ENCODE assay signal across 8 cellular contexts in the genomic region with DNA sequence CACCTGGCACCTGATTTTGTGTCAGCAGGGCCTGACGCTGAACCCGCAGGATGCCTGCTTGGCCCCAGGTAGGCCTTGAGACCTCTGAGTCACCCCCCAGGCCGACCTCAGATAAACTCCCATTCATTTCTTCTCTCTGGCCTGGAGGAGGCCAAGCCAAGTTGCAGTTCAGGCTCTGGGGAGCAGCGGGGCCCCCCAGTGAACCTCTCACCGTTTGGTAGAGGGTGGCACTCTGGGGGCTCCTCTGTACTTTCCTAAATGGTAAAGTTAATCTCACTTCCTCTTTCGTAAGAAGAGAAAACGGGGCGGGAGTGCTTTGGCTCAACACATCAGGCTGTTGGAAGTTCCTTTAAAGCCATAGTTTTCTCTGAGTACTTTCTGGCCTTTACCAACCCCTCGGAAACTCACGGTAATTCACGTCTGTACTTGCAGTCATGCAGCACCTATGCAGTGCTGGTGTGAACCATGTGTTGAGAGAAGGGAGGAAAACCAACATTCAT. TPM values are rescaled to one million over a fixed set of nuclear protein-coding genes. Genes with fewer than 3 reads are reported as not detected.
DNase-seq lines count a peak whose midpoint lies in the region; ATAC-seq and TF ChIP-seq lines count a peak whose summit lies in the region.

No MANE protein-coding gene starts in this region.

- H3K36me3 ChIP-seq in stomach smooth muscle (ENCODE audit: control insufficient read depth in 2 of 2, insufficient read depth in 2 of 2, low read length in 2 of 2) = peaks cover 0 to 2% of the 10 kb centered on the region in 2 donors

- peaks cover 46% of the 10 kb centered on the region for H3K4me1 ChIP-seq in stomach smooth muscle (ENCODE audit: control insufficient read depth, insufficient read depth, low read length)

- H3K9me3 ChIP-seq in stomach smooth muscle (ENCODE audit: control insufficient read depth in 2 of 2, low read length in 2 of 2) = no peaks in the 10 kb centered on the region

- H3K4me3 ChIP-seq in stomach smooth muscle (ENCODE audit: low read length in 2 of 2) = no peak overlapping the region

- TF ChIP-seq CTCF in WTC11 (IDR thresholded peaks at IDR 0.05) = no peak

- ATAC-seq in GM19397 (IDR thresholded peaks at IDR 0.05; ENCODE audit: unreplicated experiment) (peak; percentile 57), HG03342 (IDR thresholded peaks at IDR 0.05; ENCODE audit: unreplicated experiment) (peak; percentile 64), HG03460 (IDR thresholded peaks at IDR 0.05; ENCODE audit: unreplicated experiment) (no peak), WTC11 (no peak)
- ATAC-seq in activated CD4-positive, alpha-beta T cell treated with anti-CD3 and anti-CD28 coated beads for 36 hours = no peak

- H3K9ac ChIP-seq in stomach smooth muscle (ENCODE audit: low read length in 2 of 2) = no peak overlapping the region

- peaks cover 79% of the 10 kb centered on the region for H3K4me1 Mint-ChIP-seq in dendritic cell treated with granulocyte-macrophage colony-stimulating factor and Interleukin-4, amounts not matched to agents 40 ng/mL and 50 ng/mL, for 4 days (ENCODE audit: low read depth)
- H3K4me1 Mint-ChIP-seq in activated CD4-positive, alpha-beta T cell treated with anti-CD3 and anti-CD28 coated beads for 36 hours = no peaks in the 10 kb centered on the region
- peaks cover 52% of the 10 kb centered on the region for H3K4me1 Mint-ChIP-seq in WTC11

- POLR2A ChIA-PET in activated CD4-positive, alpha-beta T cell treated with anti-CD3 and anti-CD28 coated beads for 36 hours (lab: Charles Lee) = no interaction called here
- POLR2A ChIA-PET in WTC11 (lab: Charles Lee) = no interaction called here

- H3K4me3 Mint-ChIP-seq in dendritic cell treated with granulocyte-macrophage colony-stimulating factor and Interleukin-4, amounts not matched to agents 40 ng/mL and 50 ng/mL, for 4 days = peak overlapping the region; percentile 97
- H3K4me3 Mint-ChIP-seq in activated CD4-positive, alpha-beta T cell treated with anti-CD3 and anti-CD28 coated beads for 36 hours = no peak overlapping the region
- no peak overlapping the region for H3K4me3 Mint-ChIP-seq in WTC11

- H3K27me3 ChIP-seq in stomach smooth muscle (ENCODE audit: control insufficient read depth in 1 of 2, insufficient read depth in 2 of 2, low read length in 2 of 2) = no peaks in the 10 kb centered on the region

- CTCF ChIA-PET in activated CD4-positive, alpha-beta T cell treated with anti-CD3 and anti-CD28 coated beads for 36 hours (lab: Charles Lee) = no interaction called here
- CTCF ChIA-PET in WTC11 (lab: Charles Lee) = no interaction called here

- DNase-seq in activated CD4-positive, alpha-beta T cell treated with anti-CD3 and anti-CD28 coated beads for 36 hours = no peak
- no peak for DNase-seq in WTC11 (ENCODE audit: low spot score)
- no peak for DNase-seq in activated naive CD4-positive, alpha-beta T cell treated with Interleukin-2 at 50 U/mL for 16 hours

- intact Hi-C loops in dendritic cell treated with granulocyte-macrophage colony-stimulating factor and Interleukin-4, amounts not matched to agents 40 ng/mL and 50 ng/mL, for 4 days (cut with micrococcal nuclease) = loop anchor here (2.0 to 5.0 kb wide), 2 partner anchors 56 to 95 kb away; no protein-coding TSS in a partner anchor
- intact Hi-C loops in activated CD4-positive, alpha-beta T cell treated with anti-CD3 and anti-CD28 coated beads for 36 hours (cut with DNase I, micrococcal nuclease) = no loop called here

- H3K27ac ChIP-seq in stomach smooth muscle (ENCODE audit: low read length) = peak overlapping the region; percentile 49

- H3K27ac Mint-ChIP-seq in dendritic cell treated with granulocyte-macrophage colony-stimulating factor and Interleukin-4, amounts not matched to agents 40 ng/mL and 50 ng/mL, for 4 days = peak overlapping the region; percentile 98
- no peak overlapping the region for H3K27ac Mint-ChIP-seq in activated CD4-positive, alpha-beta T cell treated with anti-CD3 and anti-CD28 coated beads for 36 hours
- no peak overlapping the region for H3K27ac Mint-ChIP-seq in WTC11

- peaks cover 93% of the 10 kb centered on the region for H3K36me3 Mint-ChIP-seq in dendritic cell treated with granulocyte-macrophage colony-stimulating factor and Interleukin-4, amounts not matched to agents 40 ng/mL and 50 ng/mL, for 4 days (ENCODE audit: low read depth)
- no peaks in the 10 kb centered on the region for H3K36me3 Mint-ChIP-seq in activated CD4-positive, alpha-beta T cell treated with anti-CD3 and anti-CD28 coated beads for 36 hours (ENCODE audit: low read depth)
- no peaks in the 10 kb centered on the region for H3K36me3 Mint-ChIP-seq in WTC11

- H3K9me3 Mint-ChIP-seq in dendritic cell treated with granulocyte-macrophage colony-stimulating factor and Interleukin-4, amounts not matched to agents 40 ng/mL and 50 ng/mL, for 4 days = no peaks in the 10 kb centered on the region
- H3K9me3 Mint-ChIP-seq in activated CD4-positive, alpha-beta T cell treated with anti-CD3 and anti-CD28 coated beads for 36 hours (ENCODE audit: low read depth) = no peaks in the 10 kb centered on the region
- no peaks in the 10 kb centered on the region for H3K9me3 Mint-ChIP-seq in WTC11

- no peaks in the 10 kb centered on the region for H3K27me3 Mint-ChIP-seq in dendritic cell treated with granulocyte-macrophage colony-stimulating factor and Interleukin-4, amounts not matched to agents 40 ng/mL and 50 ng/mL, for 4 days
- H3K27me3 Mint-ChIP-seq in activated CD4-positive, alpha-beta T cell treated with anti-CD3 and anti-CD28 coated beads for 36 hours = peaks cover 39% of the 10 kb centered on the region
- H3K27me3 Mint-ChIP-seq in WTC11 (ENCODE audit: low read depth) = peaks cover 39% of the 10 kb centered on the region

TF ChIP-seq in WTC11, 78 proteins besides CTCF, POLR2A, EP300 and RAD21 (continues in another document):
- TF ChIP-seq ZNF416 (CRISPR knock-in tag; IDR thresholded peaks at IDR 0.05) (no peak), FOXP1 (CRISPR knock-in tag; IDR thresholded peaks at IDR 0.05; ENCODE audit: borderline replicate concordance) (no peak), NFATC4 (CRISPR knock-in tag; IDR thresholded peaks at IDR 0.05) (no peak)
- TF ChIP-seq, protein P1, sequence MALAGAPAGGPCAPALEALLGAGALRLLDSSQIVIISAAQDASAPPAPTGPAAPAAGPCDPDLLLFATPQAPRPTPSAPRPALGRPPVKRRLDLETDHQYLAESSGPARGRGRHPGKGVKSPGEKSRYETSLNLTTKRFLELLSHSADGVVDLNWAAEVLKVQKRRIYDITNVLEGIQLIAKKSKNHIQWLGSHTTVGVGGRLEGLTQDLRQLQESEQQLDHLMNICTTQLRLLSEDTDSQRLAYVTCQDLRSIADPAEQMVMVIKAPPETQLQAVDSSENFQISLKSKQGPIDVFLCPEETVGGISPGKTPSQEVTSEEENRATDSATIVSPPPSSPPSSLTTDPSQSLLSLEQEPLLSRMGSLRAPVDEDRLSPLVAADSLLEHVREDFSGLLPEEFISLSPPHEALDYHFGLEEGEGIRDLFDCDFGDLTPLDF (CRISPR knock-in tag; IDR thresholded peaks at IDR 0.05) = no peak
- TF ChIP-seq, protein P2, sequence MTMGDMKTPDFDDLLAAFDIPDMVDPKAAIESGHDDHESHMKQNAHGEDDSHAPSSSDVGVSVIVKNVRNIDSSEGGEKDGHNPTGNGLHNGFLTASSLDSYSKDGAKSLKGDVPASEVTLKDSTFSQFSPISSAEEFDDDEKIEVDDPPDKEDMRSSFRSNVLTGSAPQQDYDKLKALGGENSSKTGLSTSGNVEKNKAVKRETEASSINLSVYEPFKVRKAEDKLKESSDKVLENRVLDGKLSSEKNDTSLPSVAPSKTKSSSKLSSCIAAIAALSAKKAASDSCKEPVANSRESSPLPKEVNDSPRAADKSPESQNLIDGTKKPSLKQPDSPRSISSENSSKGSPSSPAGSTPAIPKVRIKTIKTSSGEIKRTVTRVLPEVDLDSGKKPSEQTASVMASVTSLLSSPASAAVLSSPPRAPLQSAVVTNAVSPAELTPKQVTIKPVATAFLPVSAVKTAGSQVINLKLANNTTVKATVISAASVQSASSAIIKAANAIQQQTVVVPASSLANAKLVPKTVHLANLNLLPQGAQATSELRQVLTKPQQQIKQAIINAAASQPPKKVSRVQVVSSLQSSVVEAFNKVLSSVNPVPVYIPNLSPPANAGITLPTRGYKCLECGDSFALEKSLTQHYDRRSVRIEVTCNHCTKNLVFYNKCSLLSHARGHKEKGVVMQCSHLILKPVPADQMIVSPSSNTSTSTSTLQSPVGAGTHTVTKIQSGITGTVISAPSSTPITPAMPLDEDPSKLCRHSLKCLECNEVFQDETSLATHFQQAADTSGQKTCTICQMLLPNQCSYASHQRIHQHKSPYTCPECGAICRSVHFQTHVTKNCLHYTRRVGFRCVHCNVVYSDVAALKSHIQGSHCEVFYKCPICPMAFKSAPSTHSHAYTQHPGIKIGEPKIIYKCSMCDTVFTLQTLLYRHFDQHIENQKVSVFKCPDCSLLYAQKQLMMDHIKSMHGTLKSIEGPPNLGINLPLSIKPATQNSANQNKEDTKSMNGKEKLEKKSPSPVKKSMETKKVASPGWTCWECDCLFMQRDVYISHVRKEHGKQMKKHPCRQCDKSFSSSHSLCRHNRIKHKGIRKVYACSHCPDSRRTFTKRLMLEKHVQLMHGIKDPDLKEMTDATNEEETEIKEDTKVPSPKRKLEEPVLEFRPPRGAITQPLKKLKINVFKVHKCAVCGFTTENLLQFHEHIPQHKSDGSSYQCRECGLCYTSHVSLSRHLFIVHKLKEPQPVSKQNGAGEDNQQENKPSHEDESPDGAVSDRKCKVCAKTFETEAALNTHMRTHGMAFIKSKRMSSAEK (CRISPR knock-in tag; IDR thresholded peaks at IDR 0.05; ENCODE audit: borderline replicate concordance) = no peak

RNA-seq across cellular contexts. Expression of a gene that starts 2.8 kb away (rescaled TPM):
- under 1 TPM in 1 of 2 experiments, not detected in 1; 0.05 TPM for total RNA-seq in activated CD4-positive, alpha-beta T cell treated with anti-CD3 and anti-CD28 coated beads for 36 hours
- total RNA-seq in WTC11 (2021) = 5.9 to 8.9 TPM (median 6.7 TPM) in 3 replicates

Comparison
In these comparisons a context has a peak if more than half of its experiments do, and no peak if none do; other contexts are left out.
1. ATAC-seq: peak in GM19397 (single experiment) and HG03342 (single experiment); none in HG03460 (single experiment), activated CD4-positive, alpha-beta T cell treated with anti-CD3 and anti-CD28 coated beads for 36 hours (single experiment) and WTC11 (single experiment).